ENCODE assay signal across 1 cellular context in the genomic region with DNA sequence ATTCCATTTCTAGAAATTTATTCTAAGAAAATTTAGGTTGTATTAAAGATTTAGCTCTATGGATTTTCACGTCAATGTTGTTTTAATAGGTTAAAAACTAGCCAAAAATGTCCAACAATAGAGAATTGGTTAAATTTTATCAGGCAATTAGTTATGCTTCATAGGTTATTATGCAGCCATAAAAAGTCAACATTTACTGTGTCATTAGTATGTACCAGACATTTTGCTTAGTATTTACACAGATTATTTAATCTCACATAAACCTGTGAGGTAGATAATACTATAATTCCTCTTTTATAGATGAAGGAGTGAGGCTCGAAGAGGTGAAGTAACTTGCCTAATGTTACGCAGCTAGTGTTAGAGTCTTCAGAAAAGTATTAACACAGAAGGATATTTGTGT.
TF ChIP-seq lines count a peak whose summit lies in the region.

No MANE protein-coding gene starts in this region.

TF ChIP-seq in neural cell, 6 proteins besides CTCF, POLR2A, EP300 and RAD21:
- TF ChIP-seq, protein P1, sequence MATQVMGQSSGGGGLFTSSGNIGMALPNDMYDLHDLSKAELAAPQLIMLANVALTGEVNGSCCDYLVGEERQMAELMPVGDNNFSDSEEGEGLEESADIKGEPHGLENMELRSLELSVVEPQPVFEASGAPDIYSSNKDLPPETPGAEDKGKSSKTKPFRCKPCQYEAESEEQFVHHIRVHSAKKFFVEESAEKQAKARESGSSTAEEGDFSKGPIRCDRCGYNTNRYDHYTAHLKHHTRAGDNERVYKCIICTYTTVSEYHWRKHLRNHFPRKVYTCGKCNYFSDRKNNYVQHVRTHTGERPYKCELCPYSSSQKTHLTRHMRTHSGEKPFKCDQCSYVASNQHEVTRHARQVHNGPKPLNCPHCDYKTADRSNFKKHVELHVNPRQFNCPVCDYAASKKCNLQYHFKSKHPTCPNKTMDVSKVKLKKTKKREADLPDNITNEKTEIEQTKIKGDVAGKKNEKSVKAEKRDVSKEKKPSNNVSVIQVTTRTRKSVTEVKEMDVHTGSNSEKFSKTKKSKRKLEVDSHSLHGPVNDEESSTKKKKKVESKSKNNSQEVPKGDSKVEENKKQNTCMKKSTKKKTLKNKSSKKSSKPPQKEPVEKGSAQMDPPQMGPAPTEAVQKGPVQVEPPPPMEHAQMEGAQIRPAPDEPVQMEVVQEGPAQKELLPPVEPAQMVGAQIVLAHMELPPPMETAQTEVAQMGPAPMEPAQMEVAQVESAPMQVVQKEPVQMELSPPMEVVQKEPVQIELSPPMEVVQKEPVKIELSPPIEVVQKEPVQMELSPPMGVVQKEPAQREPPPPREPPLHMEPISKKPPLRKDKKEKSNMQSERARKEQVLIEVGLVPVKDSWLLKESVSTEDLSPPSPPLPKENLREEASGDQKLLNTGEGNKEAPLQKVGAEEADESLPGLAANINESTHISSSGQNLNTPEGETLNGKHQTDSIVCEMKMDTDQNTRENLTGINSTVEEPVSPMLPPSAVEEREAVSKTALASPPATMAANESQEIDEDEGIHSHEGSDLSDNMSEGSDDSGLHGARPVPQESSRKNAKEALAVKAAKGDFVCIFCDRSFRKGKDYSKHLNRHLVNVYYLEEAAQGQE (IDR thresholded peaks at IDR 0.05; ENCODE audit: borderline replicate concordance), result no peak
- TF ChIP-seq POLR2AphosphoS5 (IDR thresholded peaks at IDR 0.05) (no peak), TAF1 (IDR thresholded peaks at IDR 0.05; ENCODE audit: low read depth) (no peak), EZH2 (IDR thresholded peaks at IDR 0.05; ENCODE audit: borderline replicate concordance, insufficient read depth, low read length, poor library complexity, severe bottlenecking) (no peak), SMC3 (conservative IDR thresholded peaks at IDR 0.05; ENCODE audit: poor library complexity) (no peak), MXI1 (conservative IDR thresholded peaks at IDR 0.05; ENCODE audit: poor library complexity, severe bottlenecking) (no peak)
